ENCODE assay signal across 28 cellular contexts in the genomic region with DNA sequence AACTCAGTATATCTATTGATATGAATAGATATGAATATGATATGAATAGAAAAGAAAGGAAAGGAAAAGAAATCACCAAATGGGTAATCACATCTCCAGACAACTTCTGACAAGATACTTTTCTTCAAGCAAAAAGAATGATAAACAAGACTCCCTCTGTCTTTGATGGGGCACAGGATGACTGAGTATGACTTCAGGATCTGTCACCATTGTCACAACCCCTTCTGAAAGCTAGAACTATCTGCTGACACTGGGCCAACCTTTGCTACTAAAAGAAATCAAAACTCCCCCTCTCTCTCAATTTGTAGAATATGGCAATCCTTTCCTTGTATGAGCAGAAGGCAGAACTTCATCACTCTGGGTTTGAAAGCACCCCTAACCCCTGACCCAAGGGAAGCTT.
"Had no signal": no experiment of that assay in that cellular context is flagged by ENCODE, and none has a peak within 500 bp of the region (broad histone marks: within the 10 kb centered on the region; RNA-seq: fewer than 3 reads in every experiment).

No MANE protein-coding gene starts in this region.

- ATAC-seq: naive thymus-derived CD8-positive, alpha-beta T cell; natural killer cell treated with Interleukin-12 subunit alpha and Interleukin-12 subunit beta and Interleukin-15 and Interleukin-18, amount 100 ng/mL, for 72 hours; psoas muscle; right cardiac atrium; stimulated activated naive B cell treated with anti-CD40 and anti-IgM and Interleukin-4, amounts not matched to agents 10 μg/mL and 1 μg/mL and 100 μg/mL, for 72 hours; upper lobe of right lung had no signal

- H3K9me3 ChIP-seq: neutrophil, pancreas, psoas muscle, right lobe of liver, sigmoid colon, spleen, stomach, thoracic aorta, thyroid gland, tibial nerve, upper lobe of right lung, uterus had no signal

- H3K4me3 Mint-ChIP-seq: naive thymus-derived CD8-positive, alpha-beta T cell; natural killer cell treated with Interleukin-12 subunit alpha and Interleukin-12 subunit beta and Interleukin-15 and Interleukin-18, amount 100 ng/mL, for 72 hours; nephron progenitor cell; neural crest cell; stimulated activated naive B cell treated with anti-CD40 and anti-IgM and Interleukin-4, amounts not matched to agents 10 μg/mL and 1 μg/mL and 100 μg/mL, for 72 hours; stimulated activated naive CD8-positive, alpha-beta T cell treated with anti-CD3 and anti-CD28 coated beads, Interleukin-15, Interleukin-2, amounts not matched to agents 100 ng/mL and 50 ng/mL, for 24 hours; type B pancreatic cell had no signal

- H3K27me3 ChIP-seq: neutrophil, pancreas, right lobe of liver, sigmoid colon, spleen, stomach, thyroid gland, tibial nerve, upper lobe of right lung, uterus had no signal

- DNase-seq: naive B cell; naive thymus-derived CD8-positive, alpha-beta T cell; nephron progenitor cell; nucleus accumbens; pancreas; psoas muscle; right cardiac atrium; right lobe of liver; sigmoid colon; spleen; stimulated activated CD4-positive, alpha-beta T cell treated with anti-CD3 and anti-CD28 coated beads, Interleukin-12 subunit alpha, Interleukin-12 subunit beta, amount 100 ng/mL, for 4 hours; stimulated activated CD4-positive, alpha-beta T cell treated with anti-CD3 and anti-CD28 coated beads, Interleukin-1b, Interleukin-23, amount 100 ng/mL, for 48 hours; stimulated activated CD4-positive, alpha-beta T cell treated with anti-CD3 and anti-CD28 coated beads, Interleukin-4, amount 100 ng/mL, for 1 hour; stimulated activated CD4-positive, alpha-beta T cell treated with anti-CD3 and anti-CD28 coated beads, Interleukin-4, amount 100 ng/mL, for 4 hours; stimulated activated CD8-positive, alpha-beta memory T cell treated with anti-CD3 and anti-CD28 coated beads, Interleukin-4, amount 100 ng/mL, for 48 hours; stimulated activated naive B cell treated with anti-CD40 and anti-IgM and Interleukin-4, amounts not matched to agents 10 μg/mL and 1 μg/mL and 100 μg/mL, for 72 hours; stimulated activated naive CD4-positive, alpha-beta T cell treated with Interleukin-2 at 50 U/mL for 16 hours; stomach; thyroid gland; upper lobe of right lung; uterus had no signal

- H3K4me3 ChIP-seq: pancreas, psoas muscle, right lobe of liver, sigmoid colon, spleen, stomach, thoracic aorta, thyroid gland, tibial nerve, upper lobe of right lung, uterus had no signal

- H3K9me3 Mint-ChIP-seq: naive B cell; naive thymus-derived CD8-positive, alpha-beta T cell; natural killer cell treated with Interleukin-12 subunit alpha and Interleukin-12 subunit beta and Interleukin-15 and Interleukin-18, amount 100 ng/mL, for 72 hours; nephron progenitor cell; stimulated activated naive B cell treated with anti-CD40 and anti-IgM and Interleukin-4, amounts not matched to agents 10 μg/mL and 1 μg/mL and 100 μg/mL, for 72 hours; stimulated activated naive CD8-positive, alpha-beta T cell treated with anti-CD3 and anti-CD28 coated beads, Interleukin-15, Interleukin-2, amounts not matched to agents 100 ng/mL and 50 ng/mL, for 24 hours had no signal

- H3K27ac Mint-ChIP-seq: naive thymus-derived CD8-positive, alpha-beta T cell; natural killer cell treated with Interleukin-12 subunit alpha and Interleukin-12 subunit beta and Interleukin-15 and Interleukin-18, amount 100 ng/mL, for 72 hours; nephron progenitor cell; stimulated activated naive B cell treated with anti-CD40 and anti-IgM and Interleukin-4, amounts not matched to agents 10 μg/mL and 1 μg/mL and 100 μg/mL, for 72 hours; stimulated activated naive CD8-positive, alpha-beta T cell treated with anti-CD3 and anti-CD28 coated beads, Interleukin-15, Interleukin-2, amounts not matched to agents 100 ng/mL and 50 ng/mL, for 24 hours; type B pancreatic cell had no signal

- H3K4me1 ChIP-seq: pancreas, psoas muscle, stomach, thyroid gland, tibial nerve, uterus had no signal

- H3K27me3 Mint-ChIP-seq: naive B cell; naive thymus-derived CD8-positive, alpha-beta T cell; stimulated activated naive B cell treated with anti-CD40 and anti-IgM and Interleukin-4, amounts not matched to agents 10 μg/mL and 1 μg/mL and 100 μg/mL, for 72 hours; stimulated activated naive CD8-positive, alpha-beta T cell treated with anti-CD3 and anti-CD28 coated beads, Interleukin-15, Interleukin-2, amounts not matched to agents 100 ng/mL and 50 ng/mL, for 24 hours; type B pancreatic cell had no signal

- H3K27ac ChIP-seq: neutrophil, pancreas, psoas muscle, right lobe of liver, sigmoid colon, spleen, stomach, thoracic aorta, thyroid gland, tibial nerve, upper lobe of right lung, uterus had no signal

- H3K36me3 Mint-ChIP-seq: naive B cell; naive thymus-derived CD8-positive, alpha-beta T cell; natural killer cell treated with Interleukin-12 subunit alpha and Interleukin-12 subunit beta and Interleukin-15 and Interleukin-18, amount 100 ng/mL, for 72 hours; stimulated activated naive B cell treated with anti-CD40 and anti-IgM and Interleukin-4, amounts not matched to agents 10 μg/mL and 1 μg/mL and 100 μg/mL, for 72 hours; type B pancreatic cell had no signal

- H3K36me3 ChIP-seq: neutrophil, pancreas, right lobe of liver, sigmoid colon, spleen, stomach, thoracic aorta, thyroid gland, tibial nerve, upper lobe of right lung, uterus had no signal
